In the genomic region with DNA sequence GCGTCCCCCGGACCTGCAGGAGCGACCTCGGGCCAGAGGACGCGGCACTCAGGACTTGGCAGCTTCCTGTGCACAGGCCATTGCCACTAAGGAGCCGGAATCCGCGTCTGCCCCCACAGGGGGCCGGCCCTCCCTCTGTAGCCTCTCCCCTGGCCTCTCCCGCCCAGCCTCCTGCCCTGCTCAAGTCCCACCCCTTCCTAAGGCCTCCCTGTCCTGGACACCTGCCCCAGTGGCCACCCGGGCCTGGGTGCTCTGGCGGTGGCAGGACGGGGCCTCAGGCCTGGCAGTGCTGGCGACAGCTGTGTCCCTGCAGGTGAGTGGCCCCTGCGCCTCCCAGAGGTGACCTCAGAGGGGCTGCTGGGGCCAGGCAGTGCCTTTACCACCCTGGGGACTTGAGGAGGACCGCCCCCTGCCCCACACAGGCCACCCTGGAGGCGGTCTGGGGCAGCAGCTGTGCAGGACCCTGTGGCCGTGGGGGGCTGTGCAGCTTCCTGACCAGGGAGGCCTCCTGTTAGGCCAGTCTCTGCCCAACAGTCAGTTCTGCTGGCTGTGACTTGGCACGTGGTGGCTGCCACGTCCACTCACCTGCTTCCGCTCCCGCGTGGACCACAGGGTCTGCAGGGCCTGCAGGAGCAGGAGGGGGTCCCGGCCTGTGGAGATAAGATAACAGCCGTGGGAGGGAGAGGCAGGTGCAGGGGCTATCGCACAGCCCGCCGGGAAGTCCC, we compare ENCODE assay signal across 19 cellular contexts. TPM values are rescaled to one million over a fixed set of nuclear protein-coding genes. Genes with fewer than 3 reads are reported as not detected.
A peak's percentile ranks its signal among the peaks of the same experiment; 100 is the strongest.
DNase-seq lines count a peak whose midpoint lies in the region; ATAC-seq, FAIRE-seq and TF ChIP-seq lines count a peak whose summit lies in the region.
"Had no signal": no experiment of that assay in that cellular context is flagged by ENCODE, and none has a peak within 500 bp of the region (broad histone marks: within the 10 kb centered on the region; RNA-seq: fewer than 3 reads in every experiment).

No MANE protein-coding gene starts in this region.

- TF ChIP-seq CTCF in right atrium auricular region (IDR thresholded peaks at IDR 0.05) (no peak), WERI-Rb-1 (IDR thresholded peaks at IDR 0.05; ENCODE audit: low read depth, low read length) (no peak), left lung (IDR thresholded peaks at IDR 0.05) (no peak)

- FAIRE-seq in GM12891 (lab: Jason Lieb, UNC), result no peak

- no peak overlapping the region for H3K4me3 ChIP-seq in right atrium auricular region
- H3K4me3 ChIP-seq in WERI-Rb-1 (ENCODE audit: low read depth, low read length), result no peak overlapping the region
- no peak overlapping the region for H3K4me3 ChIP-seq in left lung
- H3K4me3 ChIP-seq: GM23248 had no signal

- peak; percentile 37 for DNase-seq in Right ventricle myocardium superior
- DNase-seq in right atrium auricular region (ENCODE audit: low spot score), result no peak
- DNase-seq in WERI-Rb-1, result peak; percentile 6
- peak; percentile 28 to 76 for DNase-seq in left lung
- DNase-seq in NCI-H2107 treated with DMSO at 0.1 percent for 48 hours (lab: John Stamatoyannopoulos, UW; ENCODE audit: unreplicated experiment), result no peak
- no peak for DNase-seq in NCI-H1436 treated with DMSO at 0.1 percent for 48 hours (lab: John Stamatoyannopoulos, UW)
- DNase-seq in activated naive CD4-positive, alpha-beta T cell treated with anti-CD3 and anti-CD28 coated beads, Interleukin-2, amount 50 U/mL, for 16 hours, result no peak
- no peak for DNase-seq in GM12891 (ENCODE audit: insufficient read length, low spot score)
- DNase-seq: ACHN; activated CD8-positive, alpha-beta memory T cell treated with anti-CD3 and anti-CD28 coated beads for 24 hours; central memory CD4-positive, alpha-beta T cell; effector memory CD4-positive, alpha-beta T cell; GM23248; NCI-H1436; NCI-H226 had no signal

- H3K27me3 ChIP-seq in right atrium auricular region (no peaks in the 10 kb centered on the region), WERI-Rb-1 (ENCODE audit: insufficient read depth, low read depth, severe bottlenecking) (no peaks in the 10 kb centered on the region), left lung (no peaks in the 10 kb centered on the region)

- H3K36me3 ChIP-seq in right atrium auricular region (no peaks in the 10 kb centered on the region), WERI-Rb-1 (no peaks in the 10 kb centered on the region), left lung (peaks cover 0 to 6% of the 10 kb centered on the region in 2 donors)

- no peak for TF ChIP-seq POLR2A in GM12891 (IDR thresholded peaks at IDR 0.05; ENCODE audit: low read depth, low read length)

- ATAC-seq in Right ventricle myocardium superior (ENCODE audit: poor library complexity) (no peak), left lung (no peak)

- H3K27ac ChIP-seq in right atrium auricular region, result no peak overlapping the region
- no peak overlapping the region for H3K27ac ChIP-seq in WERI-Rb-1
- no peak overlapping the region for H3K27ac ChIP-seq in left lung
- H3K27ac ChIP-seq: GM23248 had no signal

- H3K9me3 ChIP-seq in right atrium auricular region, result no peaks in the 10 kb centered on the region
- H3K9me3 ChIP-seq in WERI-Rb-1 (ENCODE audit: severe bottlenecking), result no peaks in the 10 kb centered on the region
- H3K9me3 ChIP-seq in left lung, result no peaks in the 10 kb centered on the region

- intact Hi-C loops in Right ventricle myocardium superior (cut with DNase I), result no loop called here
- intact Hi-C loops in left lung (cut with DNase I), result no loop called here

- H3K4me1 ChIP-seq in right atrium auricular region, result peaks cover 0 to 10% of the 10 kb centered on the region in 2 donors
- peaks cover 0 to 10% of the 10 kb centered on the region in 2 donors for H3K4me1 ChIP-seq in left lung

TF ChIP-seq in GM12891, 5 proteins besides CTCF, POLR2A, EP300 and RAD21:
- TF ChIP-seq PAX5 (IDR thresholded peaks at IDR 0.05; ENCODE audit: insufficient read depth, low read length, severe bottlenecking) (no peak), SPI1 (IDR thresholded peaks at IDR 0.05; ENCODE audit: low read depth, low read length) (no peak), TAF1 (IDR thresholded peaks at IDR 0.05; ENCODE audit: low read depth, low read length) (no peak), POLR2AphosphoS5 (IDR thresholded peaks at IDR 0.05; ENCODE audit: low read depth, low read length) (no peak), POU2F2 (IDR thresholded peaks at IDR 0.05; ENCODE audit: low read depth, low read length) (no peak)

RNA-seq across cellular contexts. Expression of gene EXD3, which starts 40.1 kb away (rescaled TPM):
- total RNA-seq in Right ventricle myocardium superior (6.9 TPM), right atrium auricular region (1 to 10 TPM; 5.9 to 6.0 TPM), left lung (10 to 100 TPM; 13.7 to 21.8 TPM)
- 8.5 TPM for polyA plus RNA-seq in GM12891 (2012; ENCODE audit: low read depth, missing spikeins)

RNA-seq across cellular contexts. Expression of gene NOXA1, which starts 40.3 kb away (rescaled TPM):
- total RNA-seq in Right ventricle myocardium superior (1.7 TPM), right atrium auricular region (1 to 10 TPM in 1 of 2 donors, under 1 TPM in 1; 0.94 to 3.4 TPM), left lung (1 to 10 TPM; 6.1 to 8.7 TPM)
- 0.89 TPM for polyA plus RNA-seq in GM12891 (2012; ENCODE audit: low read depth, missing spikeins)
- total RNA-seq: Daoy had no signal

RNA-seq across cellular contexts. Expression of gene ENTPD8, which starts 58.3 kb away (rescaled TPM):
- total RNA-seq in Right ventricle myocardium superior (not detected), right atrium auricular region (not detected), left lung (under 1 TPM in 1 of 2 donors, not detected in 1; 0.15 TPM)
- polyA plus RNA-seq in GM12891 (2012; ENCODE audit: low read depth, missing spikeins), result not detected
- total RNA-seq: CD4-positive, alpha-beta T cell; Daoy; GM23248; lower leg skin had no signal
- polyA plus RNA-seq: GM23248, urinary bladder had no signal

Comparison
In these comparisons a context has a peak if more than half of its experiments do, and no peak if none do; other contexts are left out.
1. DNase-seq: peak in Right ventricle myocardium superior (single experiment), WERI-Rb-1 (single experiment) and left lung (2 of 2); none in right atrium auricular region (single experiment), NCI-H2107 treated with DMSO at 0.1 percent for 48 hours (single experiment), NCI-H1436 treated with DMSO at 0.1 percent for 48 hours (single experiment), activated naive CD4-positive, alpha-beta T cell treated with anti-CD3 and anti-CD28 coated beads, Interleukin-2, amount 50 U/mL, for 16 hours (single experiment) and GM12891 (single experiment).